ENCODE assay signal across 1 cellular context in genomic region chr5:124661317-124662141, GRCh38.
TF ChIP-seq lines count a peak whose summit lies in the region.

No MANE protein-coding gene starts in this region.

TF ChIP-seq in HepG2, 621 proteins besides CTCF, POLR2A, EP300 and RAD21 (continued from another document and continues in another):
- TF ChIP-seq, protein P1, sequence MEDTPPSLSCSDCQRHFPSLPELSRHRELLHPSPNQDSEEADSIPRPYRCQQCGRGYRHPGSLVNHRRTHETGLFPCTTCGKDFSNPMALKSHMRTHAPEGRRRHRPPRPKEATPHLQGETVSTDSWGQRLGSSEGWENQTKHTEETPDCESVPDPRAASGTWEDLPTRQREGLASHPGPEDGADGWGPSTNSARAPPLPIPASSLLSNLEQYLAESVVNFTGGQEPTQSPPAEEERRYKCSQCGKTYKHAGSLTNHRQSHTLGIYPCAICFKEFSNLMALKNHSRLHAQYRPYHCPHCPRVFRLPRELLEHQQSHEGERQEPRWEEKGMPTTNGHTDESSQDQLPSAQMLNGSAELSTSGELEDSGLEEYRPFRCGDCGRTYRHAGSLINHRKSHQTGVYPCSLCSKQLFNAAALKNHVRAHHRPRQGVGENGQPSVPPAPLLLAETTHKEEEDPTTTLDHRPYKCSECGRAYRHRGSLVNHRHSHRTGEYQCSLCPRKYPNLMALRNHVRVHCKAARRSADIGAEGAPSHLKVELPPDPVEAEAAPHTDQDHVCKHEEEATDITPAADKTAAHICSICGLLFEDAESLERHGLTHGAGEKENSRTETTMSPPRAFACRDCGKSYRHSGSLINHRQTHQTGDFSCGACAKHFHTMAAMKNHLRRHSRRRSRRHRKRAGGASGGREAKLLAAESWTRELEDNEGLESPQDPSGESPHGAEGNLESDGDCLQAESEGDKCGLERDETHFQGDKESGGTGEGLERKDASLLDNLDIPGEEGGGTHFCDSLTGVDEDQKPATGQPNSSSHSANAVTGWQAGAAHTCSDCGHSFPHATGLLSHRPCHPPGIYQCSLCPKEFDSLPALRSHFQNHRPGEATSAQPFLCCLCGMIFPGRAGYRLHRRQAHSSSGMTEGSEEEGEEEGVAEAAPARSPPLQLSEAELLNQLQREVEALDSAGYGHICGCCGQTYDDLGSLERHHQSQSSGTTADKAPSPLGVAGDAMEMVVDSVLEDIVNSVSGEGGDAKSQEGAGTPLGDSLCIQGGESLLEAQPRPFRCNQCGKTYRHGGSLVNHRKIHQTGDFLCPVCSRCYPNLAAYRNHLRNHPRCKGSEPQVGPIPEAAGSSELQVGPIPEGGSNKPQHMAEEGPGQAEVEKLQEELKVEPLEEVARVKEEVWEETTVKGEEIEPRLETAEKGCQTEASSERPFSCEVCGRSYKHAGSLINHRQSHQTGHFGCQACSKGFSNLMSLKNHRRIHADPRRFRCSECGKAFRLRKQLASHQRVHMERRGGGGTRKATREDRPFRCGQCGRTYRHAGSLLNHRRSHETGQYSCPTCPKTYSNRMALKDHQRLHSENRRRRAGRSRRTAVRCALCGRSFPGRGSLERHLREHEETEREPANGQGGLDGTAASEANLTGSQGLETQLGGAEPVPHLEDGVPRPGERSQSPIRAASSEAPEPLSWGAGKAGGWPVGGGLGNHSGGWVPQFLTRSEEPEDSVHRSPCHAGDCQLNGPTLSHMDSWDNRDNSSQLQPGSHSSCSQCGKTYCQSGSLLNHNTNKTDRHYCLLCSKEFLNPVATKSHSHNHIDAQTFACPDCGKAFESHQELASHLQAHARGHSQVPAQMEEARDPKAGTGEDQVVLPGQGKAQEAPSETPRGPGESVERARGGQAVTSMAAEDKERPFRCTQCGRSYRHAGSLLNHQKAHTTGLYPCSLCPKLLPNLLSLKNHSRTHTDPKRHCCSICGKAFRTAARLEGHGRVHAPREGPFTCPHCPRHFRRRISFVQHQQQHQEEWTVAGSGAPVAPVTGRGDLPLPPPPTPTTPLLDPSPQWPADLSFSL (CRISPR knock-in tag; IDR thresholded peaks at IDR 0.05) = 0 out of 2 replicates have a peak, but pooled peaks have one; percentile 43
- TF ChIP-seq, protein P2, sequence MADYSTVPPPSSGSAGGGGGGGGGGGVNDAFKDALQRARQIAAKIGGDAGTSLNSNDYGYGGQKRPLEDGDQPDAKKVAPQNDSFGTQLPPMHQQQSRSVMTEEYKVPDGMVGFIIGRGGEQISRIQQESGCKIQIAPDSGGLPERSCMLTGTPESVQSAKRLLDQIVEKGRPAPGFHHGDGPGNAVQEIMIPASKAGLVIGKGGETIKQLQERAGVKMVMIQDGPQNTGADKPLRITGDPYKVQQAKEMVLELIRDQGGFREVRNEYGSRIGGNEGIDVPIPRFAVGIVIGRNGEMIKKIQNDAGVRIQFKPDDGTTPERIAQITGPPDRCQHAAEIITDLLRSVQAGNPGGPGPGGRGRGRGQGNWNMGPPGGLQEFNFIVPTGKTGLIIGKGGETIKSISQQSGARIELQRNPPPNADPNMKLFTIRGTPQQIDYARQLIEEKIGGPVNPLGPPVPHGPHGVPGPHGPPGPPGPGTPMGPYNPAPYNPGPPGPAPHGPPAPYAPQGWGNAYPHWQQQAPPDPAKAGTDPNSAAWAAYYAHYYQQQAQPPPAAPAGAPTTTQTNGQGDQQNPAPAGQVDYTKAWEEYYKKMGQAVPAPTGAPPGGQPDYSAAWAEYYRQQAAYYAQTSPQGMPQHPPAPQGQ (CRISPR knock-in tag; IDR thresholded peaks at IDR 0.05; ENCODE audit: borderline replicate concordance) = 0 out of 2 replicates have a peak, but pooled peaks have one; percentile 56
- TF ChIP-seq, protein P3, sequence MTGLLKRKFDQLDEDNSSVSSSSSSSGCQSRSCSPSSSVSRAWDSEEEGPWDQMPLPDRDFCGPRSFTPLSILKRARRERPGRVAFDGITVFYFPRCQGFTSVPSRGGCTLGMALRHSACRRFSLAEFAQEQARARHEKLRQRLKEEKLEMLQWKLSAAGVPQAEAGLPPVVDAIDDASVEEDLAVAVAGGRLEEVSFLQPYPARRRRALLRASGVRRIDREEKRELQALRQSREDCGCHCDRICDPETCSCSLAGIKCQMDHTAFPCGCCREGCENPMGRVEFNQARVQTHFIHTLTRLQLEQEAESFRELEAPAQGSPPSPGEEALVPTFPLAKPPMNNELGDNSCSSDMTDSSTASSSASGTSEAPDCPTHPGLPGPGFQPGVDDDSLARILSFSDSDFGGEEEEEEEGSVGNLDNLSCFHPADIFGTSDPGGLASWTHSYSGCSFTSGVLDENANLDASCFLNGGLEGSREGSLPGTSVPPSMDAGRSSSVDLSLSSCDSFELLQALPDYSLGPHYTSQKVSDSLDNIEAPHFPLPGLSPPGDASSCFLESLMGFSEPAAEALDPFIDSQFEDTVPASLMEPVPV (CRISPR knock-in tag; IDR thresholded peaks at IDR 0.05) = peak; percentile 31; the same call in 1 of the 2 replicates
- TF ChIP-seq ZNF558 (CRISPR knock-in tag; IDR thresholded peaks at IDR 0.05; ENCODE audit: borderline replicate concordance) (no peak; the same call in 1 of the 2 replicates), ZNF503 (CRISPR knock-in tag; IDR thresholded peaks at IDR 0.05) (peak; percentile 99), NFKBIZ (CRISPR knock-in tag; IDR thresholded peaks at IDR 0.05) (peak; percentile 67; the same call in 1 of the 2 replicates), KAT8 (CRISPR knock-in tag; IDR thresholded peaks at IDR 0.05) (peak; percentile 70), ZNF788 (CRISPR knock-in tag; IDR thresholded peaks at IDR 0.05; ENCODE audit: borderline replicate concordance) (peak; percentile 70; the same call in 1 of the 2 replicates), NONO (IDR thresholded peaks at IDR 0.05) (no peak), NONO (CRISPR knock-in tag; conservative IDR thresholded peaks at IDR 0.05) (peak; percentile 86), IRF2 (CRISPR knock-in tag; IDR thresholded peaks at IDR 0.05) (peak; percentile 72), NR2F2 (IDR thresholded peaks at IDR 0.05; ENCODE audit: borderline replicate concordance, low read depth) (peak; percentile 83), KLF6 (CRISPR knock-in tag; IDR thresholded peaks at IDR 0.05) (peak; percentile 69; the same call in 1 of the 2 replicates), NAIF1 (CRISPR knock-in tag; IDR thresholded peaks at IDR 0.05; ENCODE audit: borderline replicate concordance) (no peak), GATA4 (IDR thresholded peaks at IDR 0.05; ENCODE audit: borderline replicate concordance, low read depth) (peak; percentile 89; the same call in 1 of the 2 replicates), FOXP1 (IDR thresholded peaks at IDR 0.05) (peak; percentile 95), FOXP1 (CRISPR knock-in tag; IDR thresholded peaks at IDR 0.05) (peak; percentile 99), GABPB1 (CRISPR knock-in tag; IDR thresholded peaks at IDR 0.05) (peak; percentile 35; the same call in 1 of the 2 replicates), ZBTB26 (CRISPR knock-in tag; IDR thresholded peaks at IDR 0.05; ENCODE audit: borderline replicate concordance) (peak; percentile 43; the same call in 1 of the 2 replicates), CCDC6 (CRISPR knock-in tag; IDR thresholded peaks at IDR 0.05) (peak; percentile 43; the same call in 1 of the 2 replicates), PATZ1 (CRISPR knock-in tag; IDR thresholded peaks at IDR 0.05) (peak; percentile 72; the same call in 1 of the 2 replicates), ZNF496 (CRISPR knock-in tag; IDR thresholded peaks at IDR 0.05; ENCODE audit: insufficient replicate concordance) (no peak)
- TF ChIP-seq, protein P4, sequence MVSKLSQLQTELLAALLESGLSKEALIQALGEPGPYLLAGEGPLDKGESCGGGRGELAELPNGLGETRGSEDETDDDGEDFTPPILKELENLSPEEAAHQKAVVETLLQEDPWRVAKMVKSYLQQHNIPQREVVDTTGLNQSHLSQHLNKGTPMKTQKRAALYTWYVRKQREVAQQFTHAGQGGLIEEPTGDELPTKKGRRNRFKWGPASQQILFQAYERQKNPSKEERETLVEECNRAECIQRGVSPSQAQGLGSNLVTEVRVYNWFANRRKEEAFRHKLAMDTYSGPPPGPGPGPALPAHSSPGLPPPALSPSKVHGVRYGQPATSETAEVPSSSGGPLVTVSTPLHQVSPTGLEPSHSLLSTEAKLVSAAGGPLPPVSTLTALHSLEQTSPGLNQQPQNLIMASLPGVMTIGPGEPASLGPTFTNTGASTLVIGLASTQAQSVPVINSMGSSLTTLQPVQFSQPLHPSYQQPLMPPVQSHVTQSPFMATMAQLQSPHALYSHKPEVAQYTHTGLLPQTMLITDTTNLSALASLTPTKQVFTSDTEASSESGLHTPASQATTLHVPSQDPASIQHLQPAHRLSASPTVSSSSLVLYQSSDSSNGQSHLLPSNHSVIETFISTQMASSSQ (IDR thresholded peaks at IDR 0.05; ENCODE audit: low read depth) = peak; percentile 99
- TF ChIP-seq, protein P4 (CRISPR knock-in tag; IDR thresholded peaks at IDR 0.05; ENCODE audit: borderline replicate concordance) = peak; percentile 100
- TF ChIP-seq, protein P5, sequence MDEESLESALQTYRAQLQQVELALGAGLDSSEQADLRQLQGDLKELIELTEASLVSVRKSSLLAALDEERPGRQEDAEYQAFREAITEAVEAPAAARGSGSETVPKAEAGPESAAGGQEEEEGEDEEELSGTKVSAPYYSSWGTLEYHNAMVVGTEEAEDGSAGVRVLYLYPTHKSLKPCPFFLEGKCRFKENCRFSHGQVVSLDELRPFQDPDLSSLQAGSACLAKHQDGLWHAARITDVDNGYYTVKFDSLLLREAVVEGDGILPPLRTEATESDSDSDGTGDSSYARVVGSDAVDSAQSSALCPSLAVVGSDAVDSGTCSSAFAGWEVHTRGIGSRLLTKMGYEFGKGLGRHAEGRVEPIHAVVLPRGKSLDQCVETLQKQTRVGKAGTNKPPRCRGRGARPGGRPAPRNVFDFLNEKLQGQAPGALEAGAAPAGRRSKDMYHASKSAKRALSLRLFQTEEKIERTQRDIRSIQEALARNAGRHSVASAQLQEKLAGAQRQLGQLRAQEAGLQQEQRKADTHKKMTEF (CRISPR knock-in tag; IDR thresholded peaks at IDR 0.05) = peak; percentile 93
- TF ChIP-seq, protein P6, sequence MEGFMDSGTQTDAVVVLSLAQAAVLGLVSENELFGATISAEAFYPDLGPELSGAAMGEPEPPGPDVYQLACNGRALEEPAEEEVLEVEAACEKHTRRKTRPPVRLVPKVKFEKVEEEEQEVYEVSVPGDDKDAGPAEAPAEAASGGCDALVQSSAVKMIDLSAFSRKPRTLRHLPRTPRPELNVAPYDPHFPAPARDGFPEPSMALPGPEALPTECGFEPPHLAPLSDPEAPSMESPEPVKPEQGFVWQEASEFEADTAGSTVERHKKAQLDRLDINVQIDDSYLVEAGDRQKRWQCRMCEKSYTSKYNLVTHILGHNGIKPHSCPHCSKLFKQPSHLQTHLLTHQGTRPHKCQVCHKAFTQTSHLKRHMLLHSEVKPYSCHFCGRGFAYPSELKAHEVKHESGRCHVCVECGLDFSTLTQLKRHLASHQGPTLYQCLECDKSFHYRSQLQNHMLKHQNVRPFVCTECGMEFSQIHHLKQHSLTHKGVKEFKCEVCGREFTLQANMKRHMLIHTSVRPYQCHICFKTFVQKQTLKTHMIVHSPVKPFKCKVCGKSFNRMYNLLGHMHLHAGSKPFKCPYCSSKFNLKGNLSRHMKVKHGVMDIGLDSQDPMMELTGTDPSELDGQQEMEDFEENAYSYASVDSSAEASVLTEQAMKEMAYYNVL (CRISPR knock-in tag; IDR thresholded peaks at IDR 0.05; ENCODE audit: borderline replicate concordance) = peak; percentile 84; the same call in 1 of the 2 replicates
